In the genomic region with DNA sequence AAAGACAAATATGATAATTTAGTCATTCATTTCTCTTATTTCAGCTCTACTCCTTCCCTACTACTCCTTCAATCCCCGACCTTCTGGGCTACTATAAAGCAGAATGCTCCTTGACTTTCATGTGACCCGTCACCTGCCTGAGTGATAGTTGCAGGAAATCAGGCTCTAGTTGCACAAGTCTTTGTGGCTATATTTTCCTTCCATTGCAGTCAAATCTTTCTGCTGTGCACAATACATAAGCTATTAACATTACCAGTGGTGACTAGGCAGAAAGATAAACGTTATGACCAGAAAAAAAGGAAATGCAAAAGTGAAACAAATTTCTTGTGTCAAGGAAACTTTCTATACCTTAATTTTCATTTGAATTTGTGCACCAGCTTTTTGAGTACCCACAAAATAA, we compare ENCODE assay signal across 1 cellular context.
A peak's percentile ranks its signal among the peaks of the same experiment; 100 is the strongest.
TF ChIP-seq lines count a peak whose summit lies in the region.

No MANE protein-coding gene starts in this region.

TF ChIP-seq in K562, 482 proteins besides CTCF, POLR2A, EP300 and RAD21 (continued from another document and continues in another):
- peak in 1 of 2 experiments; percentile 49; a peak in 1 of 4 replicates for TF ChIP-seq ETV6 (IDR thresholded peaks at IDR 0.05; ENCODE audit: borderline replicate concordance in 1 of 2, low read depth in 2 of 2, low read length in 1 of 2)
- no peak for TF ChIP-seq ETV6 (CRISPR knock-in tag; IDR thresholded peaks at IDR 0.05; ENCODE audit: borderline replicate concordance)
- TF ChIP-seq, protein P1, sequence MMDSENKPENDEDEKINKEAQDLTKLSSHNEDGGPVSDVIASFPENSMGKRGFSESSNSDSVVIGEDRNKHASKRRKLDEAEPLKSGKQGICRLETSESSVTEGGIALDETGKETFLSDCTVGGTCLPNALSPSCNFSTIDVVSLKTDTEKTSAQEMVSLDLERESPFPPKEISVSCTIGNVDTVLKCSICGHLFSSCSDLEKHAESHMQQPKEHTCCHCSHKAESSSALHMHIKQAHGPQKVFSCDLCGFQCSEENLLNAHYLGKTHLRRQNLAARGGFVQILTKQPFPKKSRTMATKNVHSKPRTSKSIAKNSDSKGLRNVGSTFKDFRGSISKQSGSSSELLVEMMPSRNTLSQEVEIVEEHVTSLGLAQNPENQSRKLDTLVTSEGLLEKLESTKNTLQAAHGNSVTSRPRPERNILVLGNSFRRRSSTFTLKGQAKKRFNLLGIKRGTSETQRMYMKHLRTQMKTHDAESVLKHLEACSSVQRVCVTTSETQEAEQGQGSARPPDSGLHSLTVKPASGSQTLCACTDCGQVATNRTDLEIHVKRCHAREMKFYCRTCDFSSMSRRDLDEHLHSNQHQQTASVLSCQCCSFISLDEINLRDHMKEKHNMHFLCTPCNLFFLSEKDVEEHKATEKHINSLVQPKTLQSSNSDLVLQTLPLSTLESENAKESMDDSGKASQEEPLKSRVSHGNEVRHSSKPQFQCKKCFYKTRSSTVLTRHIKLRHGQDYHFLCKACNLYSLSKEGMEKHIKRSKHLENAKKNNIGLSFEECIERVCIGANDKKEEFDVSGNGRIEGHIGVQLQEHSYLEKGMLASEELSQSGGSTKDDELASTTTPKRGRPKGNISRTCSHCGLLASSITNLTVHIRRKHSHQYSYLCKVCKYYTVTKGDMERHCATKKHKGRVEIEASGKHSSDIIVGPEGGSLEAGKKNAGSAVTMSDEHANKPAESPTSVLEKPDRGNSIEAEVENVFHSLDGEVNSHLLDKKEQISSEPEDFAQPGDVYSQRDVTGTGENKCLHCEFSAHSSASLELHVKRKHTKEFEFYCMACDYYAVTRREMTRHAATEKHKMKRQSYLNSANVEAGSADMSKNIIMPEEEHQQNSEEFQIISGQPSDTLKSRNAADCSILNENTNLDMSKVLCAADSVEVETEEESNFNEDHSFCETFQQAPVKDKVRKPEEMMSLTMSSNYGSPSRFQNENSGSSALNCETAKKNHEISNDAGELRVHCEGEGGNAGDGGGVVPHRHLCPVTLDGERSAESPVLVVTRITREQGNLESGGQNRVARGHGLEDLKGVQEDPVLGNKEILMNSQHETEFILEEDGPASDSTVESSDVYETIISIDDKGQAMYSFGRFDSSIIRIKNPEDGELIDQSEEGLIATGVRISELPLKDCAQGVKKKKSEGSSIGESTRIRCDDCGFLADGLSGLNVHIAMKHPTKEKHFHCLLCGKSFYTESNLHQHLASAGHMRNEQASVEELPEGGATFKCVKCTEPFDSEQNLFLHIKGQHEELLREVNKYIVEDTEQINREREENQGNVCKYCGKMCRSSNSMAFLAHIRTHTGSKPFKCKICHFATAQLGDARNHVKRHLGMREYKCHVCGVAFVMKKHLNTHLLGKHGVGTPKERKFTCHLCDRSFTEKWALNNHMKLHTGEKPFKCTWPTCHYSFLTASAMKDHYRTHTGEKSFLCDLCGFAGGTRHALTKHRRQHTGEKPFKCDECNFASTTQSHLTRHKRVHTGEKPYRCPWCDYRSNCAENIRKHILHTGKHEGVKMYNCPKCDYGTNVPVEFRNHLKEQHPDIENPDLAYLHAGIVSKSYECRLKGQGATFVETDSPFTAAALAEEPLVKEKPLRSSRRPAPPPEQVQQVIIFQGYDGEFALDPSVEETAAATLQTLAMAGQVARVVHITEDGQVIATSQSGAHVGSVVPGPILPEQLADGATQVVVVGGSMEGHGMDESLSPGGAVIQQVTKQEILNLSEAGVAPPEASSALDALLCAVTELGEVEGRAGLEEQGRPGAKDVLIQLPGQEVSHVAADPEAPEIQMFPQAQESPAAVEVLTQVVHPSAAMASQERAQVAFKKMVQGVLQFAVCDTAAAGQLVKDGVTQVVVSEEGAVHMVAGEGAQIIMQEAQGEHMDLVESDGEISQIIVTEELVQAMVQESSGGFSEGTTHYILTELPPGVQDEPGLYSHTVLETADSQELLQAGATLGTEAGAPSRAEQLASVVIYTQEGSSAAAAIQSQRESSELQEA (IDR thresholded peaks at IDR 0.05; ENCODE audit: low read depth), result no peak
- TF ChIP-seq, protein P2, sequence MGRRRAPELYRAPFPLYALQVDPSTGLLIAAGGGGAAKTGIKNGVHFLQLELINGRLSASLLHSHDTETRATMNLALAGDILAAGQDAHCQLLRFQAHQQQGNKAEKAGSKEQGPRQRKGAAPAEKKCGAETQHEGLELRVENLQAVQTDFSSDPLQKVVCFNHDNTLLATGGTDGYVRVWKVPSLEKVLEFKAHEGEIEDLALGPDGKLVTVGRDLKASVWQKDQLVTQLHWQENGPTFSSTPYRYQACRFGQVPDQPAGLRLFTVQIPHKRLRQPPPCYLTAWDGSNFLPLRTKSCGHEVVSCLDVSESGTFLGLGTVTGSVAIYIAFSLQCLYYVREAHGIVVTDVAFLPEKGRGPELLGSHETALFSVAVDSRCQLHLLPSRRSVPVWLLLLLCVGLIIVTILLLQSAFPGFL (CRISPR knock-in tag; IDR thresholded peaks at IDR 0.05), result no peak
- no peak for TF ChIP-seq LARP7 (IDR thresholded peaks at IDR 0.05)
- TF ChIP-seq, protein P3, sequence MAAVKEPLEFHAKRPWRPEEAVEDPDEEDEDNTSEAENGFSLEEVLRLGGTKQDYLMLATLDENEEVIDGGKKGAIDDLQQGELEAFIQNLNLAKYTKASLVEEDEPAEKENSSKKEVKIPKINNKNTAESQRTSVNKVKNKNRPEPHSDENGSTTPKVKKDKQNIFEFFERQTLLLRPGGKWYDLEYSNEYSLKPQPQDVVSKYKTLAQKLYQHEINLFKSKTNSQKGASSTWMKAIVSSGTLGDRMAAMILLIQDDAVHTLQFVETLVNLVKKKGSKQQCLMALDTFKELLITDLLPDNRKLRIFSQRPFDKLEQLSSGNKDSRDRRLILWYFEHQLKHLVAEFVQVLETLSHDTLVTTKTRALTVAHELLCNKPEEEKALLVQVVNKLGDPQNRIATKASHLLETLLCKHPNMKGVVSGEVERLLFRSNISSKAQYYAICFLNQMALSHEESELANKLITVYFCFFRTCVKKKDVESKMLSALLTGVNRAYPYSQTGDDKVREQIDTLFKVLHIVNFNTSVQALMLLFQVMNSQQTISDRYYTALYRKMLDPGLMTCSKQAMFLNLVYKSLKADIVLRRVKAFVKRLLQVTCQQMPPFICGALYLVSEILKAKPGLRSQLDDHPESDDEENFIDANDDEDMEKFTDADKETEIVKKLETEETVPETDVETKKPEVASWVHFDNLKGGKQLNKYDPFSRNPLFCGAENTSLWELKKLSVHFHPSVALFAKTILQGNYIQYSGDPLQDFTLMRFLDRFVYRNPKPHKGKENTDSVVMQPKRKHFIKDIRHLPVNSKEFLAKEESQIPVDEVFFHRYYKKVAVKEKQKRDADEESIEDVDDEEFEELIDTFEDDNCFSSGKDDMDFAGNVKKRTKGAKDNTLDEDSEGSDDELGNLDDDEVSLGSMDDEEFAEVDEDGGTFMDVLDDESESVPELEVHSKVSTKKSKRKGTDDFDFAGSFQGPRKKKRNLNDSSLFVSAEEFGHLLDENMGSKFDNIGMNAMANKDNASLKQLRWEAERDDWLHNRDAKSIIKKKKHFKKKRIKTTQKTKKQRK (IDR thresholded peaks at IDR 0.05; ENCODE audit: borderline replicate concordance, low read depth, low read length), result no peak
- TF ChIP-seq ESRRA (IDR thresholded peaks at IDR 0.05; ENCODE audit: borderline replicate concordance, low read depth), result peak; percentile 76; the same call in 1 of the 2 replicates
- TF ChIP-seq ZNF75A (CRISPR knock-in tag; IDR thresholded peaks at IDR 0.05), result no peak
- TF ChIP-seq SAFB2 (IDR thresholded peaks at IDR 0.05; ENCODE audit: borderline replicate concordance, low read depth, low read length, severe bottlenecking), result no peak
- TF ChIP-seq, protein P4, sequence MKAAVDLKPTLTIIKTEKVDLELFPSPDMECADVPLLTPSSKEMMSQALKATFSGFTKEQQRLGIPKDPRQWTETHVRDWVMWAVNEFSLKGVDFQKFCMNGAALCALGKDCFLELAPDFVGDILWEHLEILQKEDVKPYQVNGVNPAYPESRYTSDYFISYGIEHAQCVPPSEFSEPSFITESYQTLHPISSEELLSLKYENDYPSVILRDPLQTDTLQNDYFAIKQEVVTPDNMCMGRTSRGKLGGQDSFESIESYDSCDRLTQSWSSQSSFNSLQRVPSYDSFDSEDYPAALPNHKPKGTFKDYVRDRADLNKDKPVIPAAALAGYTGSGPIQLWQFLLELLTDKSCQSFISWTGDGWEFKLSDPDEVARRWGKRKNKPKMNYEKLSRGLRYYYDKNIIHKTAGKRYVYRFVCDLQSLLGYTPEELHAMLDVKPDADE (conservative IDR thresholded peaks at IDR 0.05; ENCODE audit: control insufficient read depth, low read depth, low read length), result no peak
- TF ChIP-seq, protein P5, sequence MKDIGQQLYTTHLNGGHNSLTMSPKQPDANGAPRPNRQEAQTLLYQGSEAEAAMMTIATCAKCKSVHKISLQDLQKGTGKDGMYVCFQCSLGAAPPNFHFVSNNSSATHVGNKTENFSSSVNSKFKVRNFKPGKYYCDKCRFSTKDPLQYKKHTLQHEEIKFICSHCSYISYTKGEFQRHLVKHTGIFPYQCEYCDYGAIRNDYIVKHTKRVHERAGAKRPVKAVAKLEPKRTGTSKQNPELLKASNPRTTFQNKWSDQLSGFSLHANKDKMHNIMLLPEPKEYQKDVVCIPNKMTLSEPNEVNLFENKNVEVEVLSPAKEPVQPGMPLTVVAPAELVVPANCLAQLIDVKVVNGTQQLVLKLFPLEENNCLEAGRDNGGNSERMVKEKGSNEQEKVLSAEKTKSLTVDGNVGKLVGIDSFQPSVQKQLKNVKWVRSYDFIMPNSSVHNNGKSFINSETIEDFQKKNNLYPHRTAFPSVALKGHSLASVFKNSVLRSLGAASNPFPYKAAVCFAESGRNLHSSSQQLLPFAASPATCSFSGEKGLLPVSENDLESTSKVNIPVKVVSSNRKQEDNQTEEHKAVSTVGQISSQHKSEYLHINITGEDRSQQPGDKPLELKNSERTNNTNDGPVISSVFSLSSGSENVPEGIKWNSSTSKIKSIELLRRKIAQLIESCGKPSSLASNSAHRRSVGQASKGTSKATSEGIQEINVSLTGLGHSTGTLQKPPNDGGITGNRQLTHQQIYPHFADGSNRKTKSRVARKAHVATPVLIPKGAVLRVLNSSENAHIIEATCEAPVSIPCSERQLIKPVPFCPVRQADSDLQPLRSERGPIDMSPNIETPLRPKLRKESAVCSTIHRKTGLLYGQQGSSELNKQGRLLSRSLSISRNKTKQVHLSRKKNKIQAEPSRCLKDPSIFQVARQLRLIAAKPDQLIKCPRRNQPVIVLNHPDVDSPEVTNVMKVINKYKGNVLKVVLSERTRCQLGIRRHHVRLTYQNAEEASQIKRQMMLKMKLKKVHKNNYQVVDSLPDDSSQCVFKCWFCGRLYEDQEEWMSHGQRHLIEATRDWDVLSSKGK (CRISPR knock-in tag; IDR thresholded peaks at IDR 0.05), result no peak
- TF ChIP-seq GABPB1 (CRISPR knock-in tag; IDR thresholded peaks at IDR 0.05), result no peak
- TF ChIP-seq ZNF24 (IDR thresholded peaks at IDR 0.05), result no peak
- TF ChIP-seq ZNF57 (CRISPR knock-in tag; IDR thresholded peaks at IDR 0.05), result no peak
- TF ChIP-seq, protein P6, sequence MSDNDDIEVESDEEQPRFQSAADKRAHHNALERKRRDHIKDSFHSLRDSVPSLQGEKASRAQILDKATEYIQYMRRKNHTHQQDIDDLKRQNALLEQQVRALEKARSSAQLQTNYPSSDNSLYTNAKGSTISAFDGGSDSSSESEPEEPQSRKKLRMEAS (CRISPR knock-in tag; IDR thresholded peaks at IDR 0.05), result no peak
- no peak for TF ChIP-seq ZFP30 (CRISPR knock-in tag; IDR thresholded peaks at IDR 0.05; ENCODE audit: borderline replicate concordance)
- TF ChIP-seq, protein P7, sequence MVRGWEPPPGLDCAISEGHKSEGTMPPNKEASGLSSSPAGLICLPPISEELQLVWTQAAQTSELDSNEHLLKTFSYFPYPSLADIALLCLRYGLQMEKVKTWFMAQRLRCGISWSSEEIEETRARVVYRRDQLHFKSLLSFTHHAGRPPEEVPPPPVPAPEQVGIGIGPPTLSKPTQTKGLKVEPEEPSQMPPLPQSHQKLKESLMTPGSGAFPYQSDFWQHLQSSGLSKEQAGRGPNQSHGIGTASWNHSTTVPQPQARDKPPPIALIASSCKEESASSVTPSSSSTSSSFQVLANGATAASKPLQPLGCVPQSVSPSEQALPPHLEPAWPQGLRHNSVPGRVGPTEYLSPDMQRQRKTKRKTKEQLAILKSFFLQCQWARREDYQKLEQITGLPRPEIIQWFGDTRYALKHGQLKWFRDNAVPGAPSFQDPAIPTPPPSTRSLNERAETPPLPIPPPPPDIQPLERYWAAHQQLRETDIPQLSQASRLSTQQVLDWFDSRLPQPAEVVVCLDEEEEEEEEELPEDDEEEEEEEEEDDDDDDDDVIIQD (CRISPR knock-in tag; IDR thresholded peaks at IDR 0.05), result no peak
- TF ChIP-seq CC2D1A (IDR thresholded peaks at IDR 0.05), result peak; percentile 16; the same call in 1 of the 2 replicates
- no peak for TF ChIP-seq ZNF77 (CRISPR knock-in tag; IDR thresholded peaks at IDR 0.05)
- TF ChIP-seq FOXJ3 (CRISPR knock-in tag; IDR thresholded peaks at IDR 0.05), result no peak
- no peak for TF ChIP-seq HNRNPLL (IDR thresholded peaks at IDR 0.05; ENCODE audit: low read depth, low read length, poor library complexity, severe bottlenecking)
- no peak for TF ChIP-seq POLR2G (IDR thresholded peaks at IDR 0.05; ENCODE audit: low read depth, low read length)
- peak; percentile 78 for TF ChIP-seq KDM1A (IDR thresholded peaks at IDR 0.05)
- TF ChIP-seq, protein P8, sequence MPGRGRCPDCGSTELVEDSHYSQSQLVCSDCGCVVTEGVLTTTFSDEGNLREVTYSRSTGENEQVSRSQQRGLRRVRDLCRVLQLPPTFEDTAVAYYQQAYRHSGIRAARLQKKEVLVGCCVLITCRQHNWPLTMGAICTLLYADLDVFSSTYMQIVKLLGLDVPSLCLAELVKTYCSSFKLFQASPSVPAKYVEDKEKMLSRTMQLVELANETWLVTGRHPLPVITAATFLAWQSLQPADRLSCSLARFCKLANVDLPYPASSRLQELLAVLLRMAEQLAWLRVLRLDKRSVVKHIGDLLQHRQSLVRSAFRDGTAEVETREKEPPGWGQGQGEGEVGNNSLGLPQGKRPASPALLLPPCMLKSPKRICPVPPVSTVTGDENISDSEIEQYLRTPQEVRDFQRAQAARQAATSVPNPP (IDR thresholded peaks at IDR 0.05; ENCODE audit: borderline replicate concordance, insufficient read depth, insufficient read length), result no peak
- TF ChIP-seq SPI1 (IDR thresholded peaks at IDR 0.05; ENCODE audit: borderline replicate concordance, low read depth, low read length), result peak; percentile 64; the same call in 1 of the 2 replicates
- TF ChIP-seq SNIP1 (IDR thresholded peaks at IDR 0.05; ENCODE audit: low read depth), result no peak
- TF ChIP-seq HOXB6 (CRISPR knock-in tag; IDR thresholded peaks at IDR 0.05; ENCODE audit: borderline replicate concordance), result no peak
- TF ChIP-seq, protein P9, sequence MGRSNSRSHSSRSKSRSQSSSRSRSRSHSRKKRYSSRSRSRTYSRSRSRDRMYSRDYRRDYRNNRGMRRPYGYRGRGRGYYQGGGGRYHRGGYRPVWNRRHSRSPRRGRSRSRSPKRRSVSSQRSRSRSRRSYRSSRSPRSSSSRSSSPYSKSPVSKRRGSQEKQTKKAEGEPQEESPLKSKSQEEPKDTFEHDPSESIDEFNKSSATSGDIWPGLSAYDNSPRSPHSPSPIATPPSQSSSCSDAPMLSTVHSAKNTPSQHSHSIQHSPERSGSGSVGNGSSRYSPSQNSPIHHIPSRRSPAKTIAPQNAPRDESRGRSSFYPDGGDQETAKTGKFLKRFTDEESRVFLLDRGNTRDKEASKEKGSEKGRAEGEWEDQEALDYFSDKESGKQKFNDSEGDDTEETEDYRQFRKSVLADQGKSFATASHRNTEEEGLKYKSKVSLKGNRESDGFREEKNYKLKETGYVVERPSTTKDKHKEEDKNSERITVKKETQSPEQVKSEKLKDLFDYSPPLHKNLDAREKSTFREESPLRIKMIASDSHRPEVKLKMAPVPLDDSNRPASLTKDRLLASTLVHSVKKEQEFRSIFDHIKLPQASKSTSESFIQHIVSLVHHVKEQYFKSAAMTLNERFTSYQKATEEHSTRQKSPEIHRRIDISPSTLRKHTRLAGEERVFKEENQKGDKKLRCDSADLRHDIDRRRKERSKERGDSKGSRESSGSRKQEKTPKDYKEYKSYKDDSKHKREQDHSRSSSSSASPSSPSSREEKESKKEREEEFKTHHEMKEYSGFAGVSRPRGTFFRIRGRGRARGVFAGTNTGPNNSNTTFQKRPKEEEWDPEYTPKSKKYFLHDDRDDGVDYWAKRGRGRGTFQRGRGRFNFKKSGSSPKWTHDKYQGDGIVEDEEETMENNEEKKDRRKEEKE (IDR thresholded peaks at IDR 0.05; ENCODE audit: borderline replicate concordance in 1 of 2, control insufficient read depth in 1 of 2, low read depth in 2 of 2, low read length in 1 of 2), result no peak
- TF ChIP-seq ZNF551 (CRISPR knock-in tag; IDR thresholded peaks at IDR 0.05), result no peak
